ENCODE assay signal across 24 cellular contexts in the genomic region with DNA sequence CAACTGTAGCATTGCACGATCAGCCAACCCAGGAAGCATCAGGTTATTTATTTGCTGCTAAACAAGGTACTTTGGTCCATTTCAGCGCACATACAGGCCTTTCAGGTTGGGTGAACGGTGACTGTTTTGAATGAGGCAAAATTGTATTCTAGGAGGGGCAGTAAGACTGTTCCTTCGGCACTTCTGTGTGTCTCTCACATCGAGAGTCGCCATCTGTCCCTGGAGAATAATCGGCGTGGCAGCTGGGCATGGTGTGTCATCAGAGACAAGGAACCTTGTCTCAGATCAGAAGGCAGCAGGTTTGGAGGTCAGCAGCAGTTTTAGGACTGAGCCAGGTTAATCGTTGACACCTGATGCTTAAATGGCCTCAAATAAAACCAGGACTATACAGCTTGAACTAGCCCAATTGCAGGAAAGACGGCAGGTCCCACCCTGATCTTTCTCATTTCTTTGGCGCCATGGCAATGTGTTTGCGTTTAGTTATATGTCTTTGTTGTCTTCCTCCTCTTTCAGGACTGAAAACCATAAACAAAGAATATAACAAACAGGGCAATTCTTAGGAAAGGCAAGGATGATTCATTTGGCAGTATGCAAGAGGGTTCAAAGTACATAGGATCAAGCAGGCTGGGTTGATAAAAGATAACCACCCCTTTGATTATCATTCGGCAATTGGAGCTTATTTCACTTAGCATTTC.
A peak's percentile ranks its signal among the peaks of the same experiment; 100 is the strongest.
DNase-seq lines count a peak whose midpoint lies in the region; ATAC-seq and TF ChIP-seq lines count a peak whose summit lies in the region.
"Had no signal": no experiment of that assay in that cellular context is flagged by ENCODE, and none has a peak within 500 bp of the region (broad histone marks: within the 10 kb centered on the region; RNA-seq: fewer than 3 reads in every experiment).

No MANE protein-coding gene starts in this region.

- WGBS in esophagus muscularis mucosa = 89% methylated on average over 12 of the region's 13 CpGs

- H3K27me3 Mint-ChIP-seq in Caco-2 (ENCODE audit: insufficient read depth, unreplicated experiment) = no peaks in the 10 kb centered on the region
- no peaks in the 10 kb centered on the region for H3K27me3 Mint-ChIP-seq in activated T-cell treated with anti-CD3 and anti-CD28 coated beads, Interleukin-2, amount 50 U/mL, for 4 hours (ENCODE audit: low read depth)
- H3K27me3 Mint-ChIP-seq: activated CD4-positive, alpha-beta T cell treated with anti-CD3 and anti-CD28 coated beads, Interleukin-2, amount 10 ng/mL, durations not matched to agents 24 days and 14 days; activated naive CD4-positive, alpha-beta T cell treated with anti-CD3 and anti-CD28 coated beads, Interleukin-2, amount 10 ng/mL, durations not matched to agents 7 days and 5 days; CD8-positive, alpha-beta memory T cell had no signal

- H3K4me3 ChIP-seq in Caco-2 (ENCODE audit: low read depth, low read length) (peak overlapping the region; percentile 1; the same call in 1 of the 2 replicates), esophagus muscularis mucosa (no peak overlapping the region), mucosa of rectum (ENCODE audit: low read length in 2 of 2) (peak overlapping the region; percentile 5 to 34)
- H3K4me3 ChIP-seq: breast epithelium, gastrocnemius medialis, GM12878, SJSA1, spleen, suprapubic skin had no signal

- H3K27ac ChIP-seq in esophagus muscularis mucosa (replicated peaks in 1 of 4) (no peak overlapping the region), mucosa of rectum (ENCODE audit: low read depth in 2 of 2, low read length in 2 of 2) (peak overlapping the region; percentile 75 to 82)
- H3K27ac ChIP-seq: breast epithelium, gastrocnemius medialis, SJSA1, spleen, suprapubic skin had no signal

- CTCF ChIA-PET in Caco-2 (lab: Charles Lee) = no interaction called here

- POLR2A ChIA-PET in Caco-2 (lab: Charles Lee) = interaction anchor here (0.5 kb wide), 1 partner anchor 22 kb away, joined by 3 read pairs; no protein-coding TSS in a partner anchor

- DNase-seq in Caco-2 = peak; percentile 37 to 59
- DNase-seq in NCI-H524 (lab: John Stamatoyannopoulos, UW) = peak; percentile 86 to 91
- DNase-seq in esophagus muscularis mucosa (ENCODE audit: extremely low spot score) = peak; percentile 60
- no peak for DNase-seq in GM19238 (ENCODE audit: insufficient read length, low spot score)
- no peak for DNase-seq in activated T-cell treated with anti-CD3 and anti-CD28 coated beads, Interleukin-2, amount 50 U/mL, for 4 hours
- DNase-seq in GM13977 (ENCODE audit: low spot score) = no peak
- DNase-seq: activated CD4-positive, alpha-beta T cell treated with anti-CD3 and anti-CD28 coated beads, Interleukin-2, amount 10 ng/mL, durations not matched to agents 24 days and 14 days; activated naive CD4-positive, alpha-beta T cell treated with anti-CD3 and anti-CD28 coated beads, Interleukin-2, amount 10 ng/mL, durations not matched to agents 7 days and 5 days; amniotic stem cell; CD8-positive, alpha-beta memory T cell; gastrocnemius medialis; naive thymus-derived CD4-positive, alpha-beta T cell; NCI-H187 treated with DMSO at 0.1 percent for 48 hours; NCI-H446; spleen; stimulated activated CD4-positive, alpha-beta T cell treated with anti-CD3 and anti-CD28 coated beads, Interleukin-4, amount 100 ng/mL, for 1 hour; stimulated activated naive B cell treated with anti-CD40 and anti-IgM and Interleukin-4, amounts not matched to agents 10 μg/mL and 1 μg/mL and 100 μg/mL, for 72 hours had no signal

- no peaks in the 10 kb centered on the region for H3K9me3 Mint-ChIP-seq in Caco-2 (ENCODE audit: unreplicated experiment)
- no peaks in the 10 kb centered on the region for H3K9me3 Mint-ChIP-seq in activated T-cell treated with anti-CD3 and anti-CD28 coated beads, Interleukin-2, amount 50 U/mL, for 4 hours
- H3K9me3 Mint-ChIP-seq: activated CD4-positive, alpha-beta T cell treated with anti-CD3 and anti-CD28 coated beads, Interleukin-2, amount 10 ng/mL, durations not matched to agents 24 days and 14 days; activated naive CD4-positive, alpha-beta T cell treated with anti-CD3 and anti-CD28 coated beads, Interleukin-2, amount 10 ng/mL, durations not matched to agents 7 days and 5 days; CD8-positive, alpha-beta memory T cell; naive thymus-derived CD4-positive, alpha-beta T cell; stimulated activated naive B cell treated with anti-CD40 and anti-IgM and Interleukin-4, amounts not matched to agents 10 μg/mL and 1 μg/mL and 100 μg/mL, for 72 hours had no signal

- H3K9ac ChIP-seq in mucosa of rectum (ENCODE audit: low read depth in 1 of 2, low read length in 2 of 2) = peak overlapping the region in 1 of 2 donors; percentile 49

- no peaks in the 10 kb centered on the region for H3K9me3 ChIP-seq in Caco-2
- no peaks in the 10 kb centered on the region for H3K9me3 ChIP-seq in esophagus muscularis mucosa
- no peaks in the 10 kb centered on the region for H3K9me3 ChIP-seq in mucosa of rectum (ENCODE audit: control insufficient read depth in 2 of 2, low read length in 2 of 2)
- H3K9me3 ChIP-seq: breast epithelium, gastrocnemius medialis, SJSA1, spleen, suprapubic skin had no signal

- H3K36me3 Mint-ChIP-seq in Caco-2 (ENCODE audit: insufficient read depth, unreplicated experiment) = no peaks in the 10 kb centered on the region
- H3K36me3 Mint-ChIP-seq in activated T-cell treated with anti-CD3 and anti-CD28 coated beads, Interleukin-2, amount 50 U/mL, for 4 hours (ENCODE audit: insufficient read depth) = no peaks in the 10 kb centered on the region
- H3K36me3 Mint-ChIP-seq: activated naive CD4-positive, alpha-beta T cell treated with anti-CD3 and anti-CD28 coated beads, Interleukin-2, amount 10 ng/mL, durations not matched to agents 7 days and 5 days; CD8-positive, alpha-beta memory T cell; naive thymus-derived CD4-positive, alpha-beta T cell; stimulated activated naive B cell treated with anti-CD40 and anti-IgM and Interleukin-4, amounts not matched to agents 10 μg/mL and 1 μg/mL and 100 μg/mL, for 72 hours had no signal

- no peak for TF ChIP-seq POLR2A in esophagus muscularis mucosa (IDR thresholded peaks at IDR 0.05; ENCODE audit: low read depth)

- peak overlapping the region; percentile 16 for H3K27ac Mint-ChIP-seq in Caco-2 (ENCODE audit: unreplicated experiment)
- H3K27ac Mint-ChIP-seq: activated CD4-positive, alpha-beta T cell treated with anti-CD3 and anti-CD28 coated beads, Interleukin-2, amount 10 ng/mL, durations not matched to agents 24 days and 14 days; activated naive CD4-positive, alpha-beta T cell treated with anti-CD3 and anti-CD28 coated beads, Interleukin-2, amount 10 ng/mL, durations not matched to agents 7 days and 5 days; B cell; naive thymus-derived CD4-positive, alpha-beta T cell had no signal

- in situ Hi-C loops in GM13977 (cut with MboI; ENCODE audit: low pct_unique_long_range_greater_than_20kb, low sequenced_read_pairs, unreplicated experiment) = no loop called here

- H3K36me3 ChIP-seq in Caco-2 (ENCODE audit: control insufficient read depth, insufficient read depth, low read length) = no peaks in the 10 kb centered on the region
- no peaks in the 10 kb centered on the region for H3K36me3 ChIP-seq in esophagus muscularis mucosa
- H3K36me3 ChIP-seq in mucosa of rectum (ENCODE audit: control insufficient read depth in 2 of 2, insufficient read depth in 2 of 2, low read length in 2 of 2) = no peaks in the 10 kb centered on the region
- H3K36me3 ChIP-seq: breast epithelium, gastrocnemius medialis, SJSA1, spleen, suprapubic skin had no signal

- H3K4me3 Mint-ChIP-seq in Caco-2 (ENCODE audit: unreplicated experiment) = peak overlapping the region; percentile 60
- no peak overlapping the region for H3K4me3 Mint-ChIP-seq in activated T-cell treated with anti-CD3 and anti-CD28 coated beads, Interleukin-2, amount 50 U/mL, for 4 hours
- H3K4me3 Mint-ChIP-seq: activated CD4-positive, alpha-beta T cell treated with anti-CD3 and anti-CD28 coated beads, Interleukin-2, amount 10 ng/mL, durations not matched to agents 24 days and 14 days; activated naive CD4-positive, alpha-beta T cell treated with anti-CD3 and anti-CD28 coated beads, Interleukin-2, amount 10 ng/mL, durations not matched to agents 7 days and 5 days; B cell; CD8-positive, alpha-beta memory T cell; naive thymus-derived CD4-positive, alpha-beta T cell; stimulated activated naive B cell treated with anti-CD40 and anti-IgM and Interleukin-4, amounts not matched to agents 10 μg/mL and 1 μg/mL and 100 μg/mL, for 72 hours had no signal

- TSS peak; percentile 27 for BruUV-seq in Caco-2 (replicated peaks; lab: Mats Ljungman, UMichigan)

- intact Hi-C loops in Caco-2 (cut with micrococcal nuclease; ENCODE audit: unreplicated experiment) (loop anchor here (5.0 kb wide), 1 partner anchor 91 kb away; a partner anchor contains a TSS), esophagus muscularis mucosa (cut with DNase I) (no loop called here)

- H3K4me1 Mint-ChIP-seq in Caco-2 (ENCODE audit: low read depth, unreplicated experiment) = peaks cover 28% of the 10 kb centered on the region
- no peaks in the 10 kb centered on the region for H3K4me1 Mint-ChIP-seq in activated T-cell treated with anti-CD3 and anti-CD28 coated beads, Interleukin-2, amount 50 U/mL, for 4 hours (ENCODE audit: low read depth)
- H3K4me1 Mint-ChIP-seq: activated CD4-positive, alpha-beta T cell treated with anti-CD3 and anti-CD28 coated beads, Interleukin-2, amount 10 ng/mL, durations not matched to agents 24 days and 14 days; activated naive CD4-positive, alpha-beta T cell treated with anti-CD3 and anti-CD28 coated beads, Interleukin-2, amount 10 ng/mL, durations not matched to agents 7 days and 5 days; B cell; CD8-positive, alpha-beta memory T cell; naive thymus-derived CD4-positive, alpha-beta T cell; stimulated activated naive B cell treated with anti-CD40 and anti-IgM and Interleukin-4, amounts not matched to agents 10 μg/mL and 1 μg/mL and 100 μg/mL, for 72 hours had no signal

- no peaks in the 10 kb centered on the region for H3K27me3 ChIP-seq in Caco-2 (replicated peaks; ENCODE audit: control insufficient read depth, insufficient read depth, low read length)
- H3K27me3 ChIP-seq in esophagus muscularis mucosa = no peaks in the 10 kb centered on the region
- H3K27me3 ChIP-seq in mucosa of rectum (ENCODE audit: control insufficient read depth in 2 of 2, insufficient read depth in 2 of 2, low read length in 2 of 2) = no peaks in the 10 kb centered on the region
- H3K27me3 ChIP-seq: breast epithelium, gastrocnemius medialis, spleen had no signal

- ATAC-seq in activated T-cell treated with anti-CD3 and anti-CD28 coated beads, Interleukin-2, amount 50 U/mL, for 4 hours = no peak
- no peak for ATAC-seq in GM21717 (IDR thresholded peaks at IDR 0.05; ENCODE audit: unreplicated experiment)
- ATAC-seq: gastrocnemius medialis; GM12878; naive thymus-derived CD4-positive, alpha-beta T cell; stimulated activated naive B cell treated with anti-CD40 and anti-IgM and Interleukin-4, amounts not matched to agents 10 μg/mL and 1 μg/mL and 100 μg/mL, for 72 hours had no signal

- TF ChIP-seq EP300 in esophagus muscularis mucosa (IDR thresholded peaks at IDR 0.05) = no peak

- H3K4me1 ChIP-seq in Caco-2 (peaks cover 34% of the 10 kb centered on the region), esophagus muscularis mucosa (peaks cover 0 to 4% (median 0%) of the 10 kb centered on the region in 4 donors), mucosa of rectum (ENCODE audit: control insufficient read depth in 2 of 2, insufficient read depth in 2 of 2, low read length in 2 of 2) (peaks cover 42 to 53% of the 10 kb centered on the region in 2 donors)
- H3K4me1 ChIP-seq: breast epithelium, gastrocnemius medialis, SJSA1, spleen, suprapubic skin had no signal

- no peak for TF ChIP-seq CTCF in Caco-2 (IDR thresholded peaks at IDR 0.05; ENCODE audit: insufficient read depth in 1 of 2, low read depth in 1 of 2, low read length in 1 of 2, severe bottlenecking in 1 of 2, unreplicated experiment in 1 of 2)
- no peak for TF ChIP-seq CTCF in esophagus muscularis mucosa (IDR thresholded peaks at IDR 0.05)
- TF ChIP-seq CTCF in GM13977 (IDR thresholded peaks at IDR 0.05; ENCODE audit: extremely low read depth, insufficient read depth, missing control alignments) = no peak

Comparison
In these comparisons a context has a peak if more than half of its experiments do, and no peak if none do; other contexts are left out.
1. DNase-seq: peak in Caco-2 (2 of 2), NCI-H524 (2 of 2) and esophagus muscularis mucosa (single experiment); none in GM19238 (single experiment), activated T-cell treated with anti-CD3 and anti-CD28 coated beads, Interleukin-2, amount 50 U/mL, for 4 hours (single experiment) and GM13977 (single experiment).
2. H3K4me3 ChIP-seq: peak in Caco-2 (single experiment) and mucosa of rectum (2 of 2); none in esophagus muscularis mucosa (0 of 4).
3. H3K27ac ChIP-seq: peak in mucosa of rectum (2 of 2); none in esophagus muscularis mucosa (0 of 4).